1 cellular context compared by ENCODE assay signal in genomic region chr11:73196576-73196975, GRCh38.
TF ChIP-seq lines count a peak whose summit lies in the region.

No MANE protein-coding gene starts in this region.

TF ChIP-seq in HepG2, 621 proteins besides CTCF, POLR2A, EP300 and RAD21:
- TF ChIP-seq ZBTB43 (CRISPR knock-in tag; conservative IDR thresholded peaks at IDR 0.05) (no peak), PRDM4 (CRISPR knock-in tag; IDR thresholded peaks at IDR 0.05; ENCODE audit: borderline replicate concordance) (no peak), ZNF543 (CRISPR knock-in tag; IDR thresholded peaks at IDR 0.05) (no peak), ZNF672 (CRISPR knock-in tag; IDR thresholded peaks at IDR 0.05) (no peak), ZNF790 (CRISPR knock-in tag; IDR thresholded peaks at IDR 0.05; ENCODE audit: borderline replicate concordance) (no peak), NBN (conservative IDR thresholded peaks at IDR 0.05) (no peak), HCFC1 (IDR thresholded peaks at IDR 0.05; ENCODE audit: low read depth, low read length) (no peak), CSRNP1 (CRISPR knock-in tag; IDR thresholded peaks at IDR 0.05) (no peak), PATZ1 (CRISPR knock-in tag; IDR thresholded peaks at IDR 0.05) (no peak), NKX3-1 (CRISPR knock-in tag; IDR thresholded peaks at IDR 0.05) (no peak), SMYD3 (CRISPR knock-in tag; IDR thresholded peaks at IDR 0.05) (no peak), TFDP1 (CRISPR knock-in tag; IDR thresholded peaks at IDR 0.05; ENCODE audit: borderline replicate concordance) (no peak), ZBTB34 (CRISPR knock-in tag; IDR thresholded peaks at IDR 0.05) (no peak), U2AF2 (IDR thresholded peaks at IDR 0.05; ENCODE audit: low read depth, low read length) (no peak), ZNF484 (CRISPR knock-in tag; IDR thresholded peaks at IDR 0.05; ENCODE audit: borderline replicate concordance, low read depth) (no peak), ZNF121 (CRISPR knock-in tag; IDR thresholded peaks at IDR 0.05) (no peak), MAZ (IDR thresholded peaks at IDR 0.05; ENCODE audit: borderline replicate concordance, low read depth, low read length) (no peak), MAZ (CRISPR knock-in tag; IDR thresholded peaks at IDR 0.05; ENCODE audit: low read depth) (no peak), IRF9 (CRISPR knock-in tag; IDR thresholded peaks at IDR 0.05; ENCODE audit: borderline replicate concordance) (no peak), ARNT2 (CRISPR knock-in tag; IDR thresholded peaks at IDR 0.05; ENCODE audit: low read depth) (no peak), CEBPB (IDR thresholded peaks at IDR 0.05; ENCODE audit: borderline replicate concordance, low read depth, low read length) (no peak)
